18 cellular contexts compared by ENCODE assay signal in the genomic region with DNA sequence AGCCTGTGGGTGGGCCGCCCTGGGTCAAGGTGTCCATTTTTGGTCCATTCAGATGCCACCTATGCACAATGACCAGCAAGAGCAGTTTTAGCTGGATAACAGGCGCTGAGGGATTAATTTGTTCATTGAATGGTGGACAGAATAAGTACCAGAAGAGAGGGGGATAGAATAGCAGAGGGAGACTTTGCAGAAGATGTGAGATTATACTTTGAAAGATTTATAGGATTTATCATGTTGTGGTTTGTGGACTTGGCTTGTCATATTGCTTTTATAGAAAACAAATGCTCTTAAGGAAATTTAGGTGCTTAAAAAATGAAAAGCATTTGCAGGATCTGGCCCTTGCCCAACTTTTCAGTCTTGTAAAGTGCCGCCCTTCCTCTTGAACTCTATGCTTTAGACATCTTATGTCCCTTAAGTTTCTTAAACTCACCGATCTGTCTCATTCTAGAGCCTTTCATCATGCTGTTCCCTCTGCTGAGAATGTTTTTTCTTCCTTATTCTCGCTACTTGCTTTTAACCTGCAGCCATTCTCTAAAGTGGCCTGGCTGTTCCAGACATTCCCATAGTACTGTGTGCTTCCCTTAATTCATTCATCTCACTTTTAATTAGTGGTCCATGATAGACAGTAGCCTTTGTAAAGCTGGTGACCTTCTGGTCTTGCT.
"Had no signal": no experiment of that assay in that cellular context is flagged by ENCODE, and none has a peak within 500 bp of the region (broad histone marks: within the 10 kb centered on the region; RNA-seq: fewer than 3 reads in every experiment).

No MANE protein-coding gene starts in this region.

- H3K27ac ChIP-seq: breast epithelium, Peyer's patch, RWPE1, SJCRH30 had no signal

- H3K27ac Mint-ChIP-seq: activated CD8-positive, alpha-beta T cell treated with anti-CD3 and anti-CD28 coated beads, Interleukin-2, amount 10 ng/mL, durations not matched to agents 7 days and 5 days; activated naive CD4-positive, alpha-beta T cell treated with anti-CD3 and anti-CD28 coated beads, Interleukin-2, amount 50 U/mL, for 72 hours; activated naive CD8-positive, alpha-beta T cell treated with anti-CD3 and anti-CD28 coated beads, Interleukin-2, amount 50 U/mL, for 24 hours; activated T-helper 1 cell treated with anti-CD3 and anti-CD28 coated beads, Interleukin-12 subunit alpha, Interleukin-12 subunit beta, Interleukin-2, Interleukin-4 antibody, amounts not matched to agents 30 ng/mL and 10 ng/mL and 1 ng/mL, durations not matched to agents 14 hours and 24 hours and 36 hours; T-helper 1 cell treated with Interleukin-12 subunit alpha and Interleukin-12 subunit beta and Interleukin-4 antibody, amounts not matched to agents 30 μg/mL and 1 μg/mL, for 36 hours had no signal

- DNase-seq: activated CD4-positive, alpha-beta T cell treated with anti-CD3 and anti-CD28 coated beads for 48 hours; activated CD4-positive, alpha-beta T cell treated with anti-CD3 and anti-CD28 coated beads, Interleukin-2, amount 50 U/mL, for 4 hours; activated CD8-positive, alpha-beta memory T cell treated with anti-CD3 and anti-CD28 coated beads, Interleukin-2, amount 50 U/mL, for 48 hours; activated CD8-positive, alpha-beta T cell treated with anti-CD3 and anti-CD28 coated beads, Interleukin-2, amount 10 ng/mL, durations not matched to agents 7 days and 5 days; activated effector memory CD4-positive, alpha-beta T cell treated with Interleukin-2 at 50 U/mL for 16 hours; activated naive CD4-positive, alpha-beta T cell treated with Interleukin-2 at 50 U/mL for 16 hours; activated naive CD8-positive, alpha-beta T cell treated with anti-CD3 and anti-CD28 coated beads, Interleukin-2, amount 50 U/mL, for 24 hours; activated T-cell treated with anti-CD3 and anti-CD28 coated beads, Interleukin-2, amount 50 U/mL, for 1 hour; MG63; NCI-H510A; Peyer's patch; Right ventricle myocardium superior had no signal

- H3K9me3 ChIP-seq: breast epithelium, MG63, Peyer's patch, SJCRH30 had no signal

- H3K27me3 Mint-ChIP-seq: activated naive CD8-positive, alpha-beta T cell treated with anti-CD3 and anti-CD28 coated beads, Interleukin-2, amount 50 U/mL, for 24 hours had no signal

- ATAC-seq: activated naive CD8-positive, alpha-beta T cell treated with anti-CD3 and anti-CD28 coated beads, Interleukin-2, amount 50 U/mL, for 24 hours had no signal

- H3K9me3 Mint-ChIP-seq: activated naive CD4-positive, alpha-beta T cell treated with anti-CD3 and anti-CD28 coated beads, Interleukin-2, amount 50 U/mL, for 72 hours; activated naive CD8-positive, alpha-beta T cell treated with anti-CD3 and anti-CD28 coated beads, Interleukin-2, amount 50 U/mL, for 24 hours; activated T-helper 1 cell treated with anti-CD3 and anti-CD28 coated beads, Interleukin-12 subunit alpha, Interleukin-12 subunit beta, Interleukin-2, Interleukin-4 antibody, amounts not matched to agents 30 ng/mL and 10 ng/mL and 1 ng/mL, durations not matched to agents 14 hours and 24 hours and 36 hours; T-helper 1 cell treated with Interleukin-12 subunit alpha and Interleukin-12 subunit beta and Interleukin-4 antibody, amounts not matched to agents 30 μg/mL and 1 μg/mL, for 36 hours had no signal

- H3K4me3 Mint-ChIP-seq: activated CD8-positive, alpha-beta T cell treated with anti-CD3 and anti-CD28 coated beads, Interleukin-2, amount 10 ng/mL, durations not matched to agents 7 days and 5 days; activated naive CD8-positive, alpha-beta T cell treated with anti-CD3 and anti-CD28 coated beads, Interleukin-2, amount 50 U/mL, for 24 hours; activated T-helper 1 cell treated with anti-CD3 and anti-CD28 coated beads, Interleukin-12 subunit alpha, Interleukin-12 subunit beta, Interleukin-2, Interleukin-4 antibody, amounts not matched to agents 30 ng/mL and 10 ng/mL and 1 ng/mL, durations not matched to agents 14 hours and 24 hours and 36 hours; T-helper 1 cell treated with Interleukin-12 subunit alpha and Interleukin-12 subunit beta and Interleukin-4 antibody, amounts not matched to agents 30 μg/mL and 1 μg/mL, for 36 hours had no signal

- H3K4me3 ChIP-seq: breast epithelium, MG63, Peyer's patch, SJCRH30 had no signal

- H3K27me3 ChIP-seq: breast epithelium, MG63, Peyer's patch, SJCRH30 had no signal

- H3K36me3 ChIP-seq: breast epithelium, Peyer's patch, SJCRH30 had no signal

- H3K4me1 ChIP-seq: breast epithelium, Peyer's patch, SJCRH30 had no signal

- H3K4me1 Mint-ChIP-seq: activated naive CD8-positive, alpha-beta T cell treated with anti-CD3 and anti-CD28 coated beads, Interleukin-2, amount 50 U/mL, for 24 hours had no signal
